Comparison of ENCODE assay signal across 17 cellular contexts in genomic region chr3:59866076-59866475, GRCh38.
DNase-seq lines count a peak whose midpoint lies in the region; ATAC-seq and TF ChIP-seq lines count a peak whose summit lies in the region.
"Had no signal": no experiment of that assay in that cellular context is flagged by ENCODE, and none has a peak within 500 bp of the region (broad histone marks: within the 10 kb centered on the region; RNA-seq: fewer than 3 reads in every experiment).

No MANE protein-coding gene starts in this region.

- peak overlapping the region; percentile 32 for H2BK120ac ChIP-seq in neuronal stem cell (ENCODE audit: low read depth, low read length)

- H3K4me2 ChIP-seq in neuronal stem cell (ENCODE audit: insufficient read depth, low read length, poor library complexity, severe bottlenecking), result no peak overlapping the region

- H3K23ac ChIP-seq in neuronal stem cell (ENCODE audit: low read depth, low read length, poor library complexity), result no peak overlapping the region

- H3K9me3 Mint-ChIP-seq in activated naive CD4-positive, alpha-beta T cell treated with anti-CD3 and anti-CD28 coated beads, Interleukin-2, amount 50 U/mL, for 24 hours, result peaks cover 12% of the 10 kb centered on the region
- H3K9me3 Mint-ChIP-seq in activated naive CD4-positive, alpha-beta T cell treated with anti-CD3 and anti-CD28 coated beads for 36 hours, result peaks cover 23% of the 10 kb centered on the region

- no peaks in the 10 kb centered on the region for H3K9me3 ChIP-seq in adipocyte (ENCODE audit: control insufficient read depth, low read length)
- no peaks in the 10 kb centered on the region for H3K9me3 ChIP-seq in neuronal stem cell (replicated peaks in 1 of 2; ENCODE audit: control insufficient read depth in 2 of 2, insufficient read depth in 1 of 2, low read depth in 1 of 2, low read length in 2 of 2)
- H3K9me3 ChIP-seq: body of pancreas, prostate gland had no signal

- CTCF ChIA-PET in activated naive CD4-positive, alpha-beta T cell treated with anti-CD3 and anti-CD28 coated beads for 36 hours (lab: Charles Lee), result interaction anchor here (0.8 kb wide), 1 partner anchor 12 kb away, joined by 3 read pairs; no protein-coding TSS in a partner anchor

- peaks cover 39% of the 10 kb centered on the region for H3K36me3 Mint-ChIP-seq in activated naive CD4-positive, alpha-beta T cell treated with anti-CD3 and anti-CD28 coated beads, Interleukin-2, amount 50 U/mL, for 24 hours
- H3K36me3 Mint-ChIP-seq in activated naive CD4-positive, alpha-beta T cell treated with anti-CD3 and anti-CD28 coated beads for 36 hours (ENCODE audit: low read depth), result peaks cover 50% of the 10 kb centered on the region
- H3K36me3 Mint-ChIP-seq: CD14-positive monocyte had no signal

- H2BK15ac ChIP-seq in neuronal stem cell (ENCODE audit: low read length), result no peak overlapping the region

- no peak for ATAC-seq in HG03521 (IDR thresholded peaks at IDR 0.05; ENCODE audit: unreplicated experiment)
- ATAC-seq: body of pancreas had no signal

- H2BK5ac ChIP-seq in neuronal stem cell (ENCODE audit: low read length), result no peak overlapping the region

- no peak overlapping the region for H3K9ac ChIP-seq in adipocyte (ENCODE audit: low read length)
- no peak overlapping the region for H3K9ac ChIP-seq in neuronal stem cell (ENCODE audit: low read depth, low read length, poor library complexity)

- peaks cover 5% of the 10 kb centered on the region for H3K27me3 ChIP-seq in adipocyte (replicated peaks; ENCODE audit: control insufficient read depth, insufficient read depth, low read length)
- H3K27me3 ChIP-seq in neuronal stem cell (ENCODE audit: control insufficient read depth in 3 of 3, insufficient read depth in 3 of 3, low read depth in 1 of 3, low read length in 3 of 3), result no peaks in the 10 kb centered on the region
- H3K27me3 ChIP-seq: body of pancreas had no signal

- H4K8ac ChIP-seq in neuronal stem cell (ENCODE audit: low read depth, low read length), result no peak overlapping the region

- WGBS in neuronal stem cell (ENCODE audit: extremely low coverage in 2 of 2, insufficient read length in 2 of 2, insufficient replicate concordance in 1 of 2), 2 donors, result no CpG with 5 or more reads among the region's 5 CpGs

- H3K27ac ChIP-seq in neuronal stem cell (replicated peaks; ENCODE audit: low read length), result peak overlapping the region; percentile 7
- H3K27ac ChIP-seq: body of pancreas, coronary artery, prostate gland, VCaP had no signal

- no peak for DNase-seq in activated naive CD4-positive, alpha-beta T cell treated with anti-CD3 and anti-CD28 coated beads for 36 hours
- DNase-seq in HFF-Myc (ENCODE audit: extremely low read depth, low read depth), result peak; percentile 10
- DNase-seq in adipocyte (ENCODE audit: low read depth), result peak; percentile 4
- no peak for DNase-seq in neuronal stem cell (ENCODE audit: low spot score)
- DNase-seq in D341Med (ENCODE audit: low spot score), result no peak
- DNase-seq in NK-92 (lab: John Stamatoyannopoulos, UW; ENCODE audit: unreplicated experiment), result no peak
- DNase-seq: activated CD4-positive, alpha-beta T cell treated with anti-CD3 and anti-CD28 coated beads, Interleukin-2, amount 50 U/mL, for 4 hours; activated naive CD4-positive, alpha-beta T cell treated with Interleukin-2 at 50 U/mL for 16 hours; IMR-90; NCI-H1048 had no signal

- H4K91ac ChIP-seq in neuronal stem cell (ENCODE audit: low read depth, low read length, poor library complexity), result no peak overlapping the region

- H2AFZ ChIP-seq in neuronal stem cell (ENCODE audit: low read length), result no peak overlapping the region

- H3K4me1 Mint-ChIP-seq in activated naive CD4-positive, alpha-beta T cell treated with anti-CD3 and anti-CD28 coated beads, Interleukin-2, amount 50 U/mL, for 24 hours, result peaks cover 58% of the 10 kb centered on the region
- H3K4me1 Mint-ChIP-seq in activated naive CD4-positive, alpha-beta T cell treated with anti-CD3 and anti-CD28 coated beads for 36 hours (ENCODE audit: low read depth), result peaks cover 59% of the 10 kb centered on the region

- no peak for TF ChIP-seq CTCF in HFF-Myc (IDR thresholded peaks at IDR 0.05; ENCODE audit: low read depth, low read length, missing control alignments)

- no peak overlapping the region for H3K4ac ChIP-seq in neuronal stem cell (ENCODE audit: low read length)

- no peaks in the 10 kb centered on the region for H3K4me1 ChIP-seq in adipocyte (ENCODE audit: control insufficient read depth, insufficient read depth, low read length)
- peaks cover 0 to 10% of the 10 kb centered on the region in 2 donors for H3K4me1 ChIP-seq in neuronal stem cell (ENCODE audit: control insufficient read depth in 2 of 2, insufficient read depth in 1 of 2, low read depth in 1 of 2, low read length in 2 of 2)
- H3K4me1 ChIP-seq: body of pancreas, prostate gland had no signal

- no peak overlapping the region for H2BK12ac ChIP-seq in neuronal stem cell (ENCODE audit: low read length)

- H3K4me3 ChIP-seq in HFF-Myc (replicated peaks; ENCODE audit: low read depth, low read length) (no peak overlapping the region), adipocyte (ENCODE audit: low read length) (no peak overlapping the region), neuronal stem cell (ENCODE audit: low read length in 2 of 2) (no peak overlapping the region)
- H3K4me3 ChIP-seq: body of pancreas, coronary artery, prostate gland had no signal

- H3K36me3 ChIP-seq in adipocyte (ENCODE audit: control insufficient read depth, insufficient read depth, low read length, severe bottlenecking), result no peaks in the 10 kb centered on the region
- H3K36me3 ChIP-seq in neuronal stem cell (replicated peaks in 1 of 2; ENCODE audit: control insufficient read depth in 2 of 2, insufficient read depth in 2 of 2, low read length in 2 of 2), result no peaks in the 10 kb centered on the region
- H3K36me3 ChIP-seq: prostate gland had no signal

- H3K27ac Mint-ChIP-seq in activated naive CD4-positive, alpha-beta T cell treated with anti-CD3 and anti-CD28 coated beads, Interleukin-2, amount 50 U/mL, for 24 hours, result peak overlapping the region; percentile 18
- no peak overlapping the region for H3K27ac Mint-ChIP-seq in activated naive CD4-positive, alpha-beta T cell treated with anti-CD3 and anti-CD28 coated beads for 36 hours
- H3K27ac Mint-ChIP-seq: CD14-positive monocyte had no signal

- peak overlapping the region; percentile 6 for H3K4me3 Mint-ChIP-seq in activated naive CD4-positive, alpha-beta T cell treated with anti-CD3 and anti-CD28 coated beads, Interleukin-2, amount 50 U/mL, for 24 hours
- no peak overlapping the region for H3K4me3 Mint-ChIP-seq in activated naive CD4-positive, alpha-beta T cell treated with anti-CD3 and anti-CD28 coated beads for 36 hours
- H3K4me3 Mint-ChIP-seq: CD14-positive monocyte had no signal

- H2AK5ac ChIP-seq in neuronal stem cell (ENCODE audit: low read depth, low read length), result no peak overlapping the region

- intact Hi-C loops in activated naive CD4-positive, alpha-beta T cell treated with anti-CD3 and anti-CD28 coated beads for 36 hours (cut with micrococcal nuclease), result loop anchor here (5.0 to 10.0 kb wide), 5 partner anchors 206 to 569 kb away; no protein-coding TSS in a partner anchor

- H3K27me3 Mint-ChIP-seq in activated naive CD4-positive, alpha-beta T cell treated with anti-CD3 and anti-CD28 coated beads, Interleukin-2, amount 50 U/mL, for 24 hours, result no peaks in the 10 kb centered on the region
- H3K27me3 Mint-ChIP-seq in activated naive CD4-positive, alpha-beta T cell treated with anti-CD3 and anti-CD28 coated beads for 36 hours (ENCODE audit: low read depth), result no peaks in the 10 kb centered on the region

- H3K14ac ChIP-seq in neuronal stem cell (ENCODE audit: low read length), result no peak overlapping the region

- H3K18ac ChIP-seq in neuronal stem cell (ENCODE audit: low read length), result no peak overlapping the region

- H3K79me1 ChIP-seq in neuronal stem cell (ENCODE audit: low read depth, low read length), result no peaks in the 10 kb centered on the region

Comparison
In these comparisons a context has a peak if more than half of its experiments do, and no peak if none do; other contexts are left out.
1. DNase-seq: peak in HFF-Myc (single experiment) and adipocyte (single experiment); none in activated naive CD4-positive, alpha-beta T cell treated with anti-CD3 and anti-CD28 coated beads for 36 hours (single experiment), neuronal stem cell (single experiment), D341Med (single experiment) and NK-92 (single experiment).